In the genomic region with DNA sequence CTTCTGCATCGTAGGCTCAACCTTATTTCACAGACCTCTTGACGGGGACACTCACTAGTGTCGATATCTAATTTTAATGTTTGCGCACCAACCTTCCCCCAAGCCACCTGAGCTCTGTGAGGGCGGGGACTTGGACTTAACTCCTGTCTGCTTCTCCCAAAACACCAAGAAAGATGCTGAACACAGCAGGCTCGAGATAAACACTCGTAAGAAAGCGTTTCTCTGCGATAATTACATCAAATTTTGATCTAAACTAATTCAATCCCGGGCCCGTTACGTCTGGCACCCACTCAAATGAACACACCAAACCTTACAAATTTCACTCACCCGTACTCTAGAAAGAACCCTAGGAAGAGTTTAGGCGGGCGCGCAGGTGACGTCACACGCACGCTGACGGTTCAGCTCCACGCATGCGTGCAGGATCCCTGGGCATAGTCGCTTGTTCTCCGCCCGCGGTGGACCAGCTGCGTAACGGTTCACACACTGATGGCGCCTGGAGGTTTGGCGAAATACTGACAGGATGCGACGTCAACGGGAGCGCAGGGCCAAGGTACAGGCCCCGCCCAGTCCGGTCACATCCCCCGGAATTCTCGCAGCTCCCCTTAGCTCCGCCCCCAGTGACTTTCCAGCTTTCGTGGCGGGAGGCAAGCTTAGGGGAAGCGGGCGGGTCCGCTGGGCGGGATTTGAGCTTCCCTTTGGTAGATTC, we compare ENCODE assay signal across 1 cellular context.
A peak's percentile ranks its signal among the peaks of the same experiment; 100 is the strongest.
TF ChIP-seq lines count a peak whose summit lies in the region.

A gene with protein sequence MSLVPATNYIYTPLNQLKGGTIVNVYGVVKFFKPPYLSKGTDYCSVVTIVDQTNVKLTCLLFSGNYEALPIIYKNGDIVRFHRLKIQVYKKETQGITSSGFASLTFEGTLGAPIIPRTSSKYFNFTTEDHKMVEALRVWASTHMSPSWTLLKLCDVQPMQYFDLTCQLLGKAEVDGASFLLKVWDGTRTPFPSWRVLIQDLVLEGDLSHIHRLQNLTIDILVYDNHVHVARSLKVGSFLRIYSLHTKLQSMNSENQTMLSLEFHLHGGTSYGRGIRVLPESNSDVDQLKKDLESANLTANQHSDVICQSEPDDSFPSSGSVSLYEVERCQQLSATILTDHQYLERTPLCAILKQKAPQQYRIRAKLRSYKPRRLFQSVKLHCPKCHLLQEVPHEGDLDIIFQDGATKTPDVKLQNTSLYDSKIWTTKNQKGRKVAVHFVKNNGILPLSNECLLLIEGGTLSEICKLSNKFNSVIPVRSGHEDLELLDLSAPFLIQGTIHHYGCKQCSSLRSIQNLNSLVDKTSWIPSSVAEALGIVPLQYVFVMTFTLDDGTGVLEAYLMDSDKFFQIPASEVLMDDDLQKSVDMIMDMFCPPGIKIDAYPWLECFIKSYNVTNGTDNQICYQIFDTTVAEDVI (minus strand): TSS at position 359 of the 706 bp plus-strand sequence. CDS start 32,652 bp downstream, outside the sequence.

TF ChIP-seq in K562, 482 proteins besides CTCF, POLR2A, EP300 and RAD21 (continued from another document and continues in another):
- TF ChIP-seq, protein P1, sequence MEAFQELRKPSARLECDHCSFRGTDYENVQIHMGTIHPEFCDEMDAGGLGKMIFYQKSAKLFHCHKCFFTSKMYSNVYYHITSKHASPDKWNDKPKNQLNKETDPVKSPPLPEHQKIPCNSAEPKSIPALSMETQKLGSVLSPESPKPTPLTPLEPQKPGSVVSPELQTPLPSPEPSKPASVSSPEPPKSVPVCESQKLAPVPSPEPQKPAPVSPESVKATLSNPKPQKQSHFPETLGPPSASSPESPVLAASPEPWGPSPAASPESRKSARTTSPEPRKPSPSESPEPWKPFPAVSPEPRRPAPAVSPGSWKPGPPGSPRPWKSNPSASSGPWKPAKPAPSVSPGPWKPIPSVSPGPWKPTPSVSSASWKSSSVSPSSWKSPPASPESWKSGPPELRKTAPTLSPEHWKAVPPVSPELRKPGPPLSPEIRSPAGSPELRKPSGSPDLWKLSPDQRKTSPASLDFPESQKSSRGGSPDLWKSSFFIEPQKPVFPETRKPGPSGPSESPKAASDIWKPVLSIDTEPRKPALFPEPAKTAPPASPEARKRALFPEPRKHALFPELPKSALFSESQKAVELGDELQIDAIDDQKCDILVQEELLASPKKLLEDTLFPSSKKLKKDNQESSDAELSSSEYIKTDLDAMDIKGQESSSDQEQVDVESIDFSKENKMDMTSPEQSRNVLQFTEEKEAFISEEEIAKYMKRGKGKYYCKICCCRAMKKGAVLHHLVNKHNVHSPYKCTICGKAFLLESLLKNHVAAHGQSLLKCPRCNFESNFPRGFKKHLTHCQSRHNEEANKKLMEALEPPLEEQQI (IDR thresholded peaks at IDR 0.05) = peak; percentile 81
- TF ChIP-seq, protein P2, sequence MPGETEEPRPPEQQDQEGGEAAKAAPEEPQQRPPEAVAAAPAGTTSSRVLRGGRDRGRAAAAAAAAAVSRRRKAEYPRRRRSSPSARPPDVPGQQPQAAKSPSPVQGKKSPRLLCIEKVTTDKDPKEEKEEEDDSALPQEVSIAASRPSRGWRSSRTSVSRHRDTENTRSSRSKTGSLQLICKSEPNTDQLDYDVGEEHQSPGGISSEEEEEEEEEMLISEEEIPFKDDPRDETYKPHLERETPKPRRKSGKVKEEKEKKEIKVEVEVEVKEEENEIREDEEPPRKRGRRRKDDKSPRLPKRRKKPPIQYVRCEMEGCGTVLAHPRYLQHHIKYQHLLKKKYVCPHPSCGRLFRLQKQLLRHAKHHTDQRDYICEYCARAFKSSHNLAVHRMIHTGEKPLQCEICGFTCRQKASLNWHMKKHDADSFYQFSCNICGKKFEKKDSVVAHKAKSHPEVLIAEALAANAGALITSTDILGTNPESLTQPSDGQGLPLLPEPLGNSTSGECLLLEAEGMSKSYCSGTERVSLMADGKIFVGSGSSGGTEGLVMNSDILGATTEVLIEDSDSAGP (CRISPR knock-in tag; IDR thresholded peaks at IDR 0.05) = no peak
- TF ChIP-seq TSC22D4 (tag; IDR thresholded peaks at IDR 0.05) (no peak), HLTF (IDR thresholded peaks at IDR 0.05) (0 out of 2 replicates have a peak, but pooled peaks have one; percentile 38), MTF1 (CRISPR knock-in tag; IDR thresholded peaks at IDR 0.05; ENCODE audit: borderline replicate concordance) (no peak), POLR2AphosphoS2 (IDR thresholded peaks at IDR 0.05; ENCODE audit: low read length) (peak; percentile 69; the same call in 1 of the 2 replicates), SP2 (IDR thresholded peaks at IDR 0.05; ENCODE audit: extremely low read depth, low read depth, low read length, poor library complexity, severe bottlenecking) (no peak), YY1 (IDR thresholded peaks at IDR 0.05; ENCODE audit: borderline replicate concordance in 1 of 3, control insufficient read depth in 1 of 3, extremely low read depth in 1 of 3, insufficient read depth in 3 of 3, insufficient read length in 1 of 3, insufficient replicate concordance in 2 of 3, low read depth in 1 of 3, low read length in 2 of 3) (peak; percentile 40 to 87 (median 83)), MEF2D (tag; conservative IDR thresholded peaks at IDR 0.05; ENCODE audit: low read depth) (no peak), GABPB2 (CRISPR knock-in tag; conservative IDR thresholded peaks at IDR 0.05) (no peak), ARNT (IDR thresholded peaks at IDR 0.05) (peak; percentile 61 to 71; a peak in 1 of 4 replicates), MCM3 (IDR thresholded peaks at IDR 0.05) (no peak), PTBP1 (IDR thresholded peaks at IDR 0.05; ENCODE audit: low read depth, low read length) (no peak), BCL6 (CRISPR knock-in tag; IDR thresholded peaks at IDR 0.05) (no peak), PML (IDR thresholded peaks at IDR 0.05; ENCODE audit: low read length) (peak; percentile 91), FOXK2 (conservative IDR thresholded peaks at IDR 0.05 in 1 of 2, IDR thresholded peaks at IDR 0.05 in 1 of 2; ENCODE audit: low read depth in 2 of 2) (peak; percentile 90), SETDB1 (IDR thresholded peaks at IDR 0.05; ENCODE audit: low read length) (no peak), ZNF140 (CRISPR knock-in tag; IDR thresholded peaks at IDR 0.05) (no peak), FOXA3 (CRISPR knock-in tag; conservative IDR thresholded peaks at IDR 0.05 in 1 of 2, IDR thresholded peaks at IDR 0.05 in 1 of 2) (no peak), KDM2B (CRISPR knock-in tag; IDR thresholded peaks at IDR 0.05) (no peak), DMBX1 (CRISPR knock-in tag; IDR thresholded peaks at IDR 0.05; ENCODE audit: borderline replicate concordance) (no peak), ADNP (tag; IDR thresholded peaks at IDR 0.05) (no peak), HSF4 (CRISPR knock-in tag; IDR thresholded peaks at IDR 0.05; ENCODE audit: borderline replicate concordance) (no peak), HDAC8 (tag; IDR thresholded peaks at IDR 0.05) (no peak), NONO (IDR thresholded peaks at IDR 0.05; ENCODE audit: low read depth in 2 of 2, low read length in 1 of 2) (no peak), KLF16 (IDR thresholded peaks at IDR 0.05) (no peak), CBFA2T3 (IDR thresholded peaks at IDR 0.05) (no peak)
- TF ChIP-seq, protein P3, sequence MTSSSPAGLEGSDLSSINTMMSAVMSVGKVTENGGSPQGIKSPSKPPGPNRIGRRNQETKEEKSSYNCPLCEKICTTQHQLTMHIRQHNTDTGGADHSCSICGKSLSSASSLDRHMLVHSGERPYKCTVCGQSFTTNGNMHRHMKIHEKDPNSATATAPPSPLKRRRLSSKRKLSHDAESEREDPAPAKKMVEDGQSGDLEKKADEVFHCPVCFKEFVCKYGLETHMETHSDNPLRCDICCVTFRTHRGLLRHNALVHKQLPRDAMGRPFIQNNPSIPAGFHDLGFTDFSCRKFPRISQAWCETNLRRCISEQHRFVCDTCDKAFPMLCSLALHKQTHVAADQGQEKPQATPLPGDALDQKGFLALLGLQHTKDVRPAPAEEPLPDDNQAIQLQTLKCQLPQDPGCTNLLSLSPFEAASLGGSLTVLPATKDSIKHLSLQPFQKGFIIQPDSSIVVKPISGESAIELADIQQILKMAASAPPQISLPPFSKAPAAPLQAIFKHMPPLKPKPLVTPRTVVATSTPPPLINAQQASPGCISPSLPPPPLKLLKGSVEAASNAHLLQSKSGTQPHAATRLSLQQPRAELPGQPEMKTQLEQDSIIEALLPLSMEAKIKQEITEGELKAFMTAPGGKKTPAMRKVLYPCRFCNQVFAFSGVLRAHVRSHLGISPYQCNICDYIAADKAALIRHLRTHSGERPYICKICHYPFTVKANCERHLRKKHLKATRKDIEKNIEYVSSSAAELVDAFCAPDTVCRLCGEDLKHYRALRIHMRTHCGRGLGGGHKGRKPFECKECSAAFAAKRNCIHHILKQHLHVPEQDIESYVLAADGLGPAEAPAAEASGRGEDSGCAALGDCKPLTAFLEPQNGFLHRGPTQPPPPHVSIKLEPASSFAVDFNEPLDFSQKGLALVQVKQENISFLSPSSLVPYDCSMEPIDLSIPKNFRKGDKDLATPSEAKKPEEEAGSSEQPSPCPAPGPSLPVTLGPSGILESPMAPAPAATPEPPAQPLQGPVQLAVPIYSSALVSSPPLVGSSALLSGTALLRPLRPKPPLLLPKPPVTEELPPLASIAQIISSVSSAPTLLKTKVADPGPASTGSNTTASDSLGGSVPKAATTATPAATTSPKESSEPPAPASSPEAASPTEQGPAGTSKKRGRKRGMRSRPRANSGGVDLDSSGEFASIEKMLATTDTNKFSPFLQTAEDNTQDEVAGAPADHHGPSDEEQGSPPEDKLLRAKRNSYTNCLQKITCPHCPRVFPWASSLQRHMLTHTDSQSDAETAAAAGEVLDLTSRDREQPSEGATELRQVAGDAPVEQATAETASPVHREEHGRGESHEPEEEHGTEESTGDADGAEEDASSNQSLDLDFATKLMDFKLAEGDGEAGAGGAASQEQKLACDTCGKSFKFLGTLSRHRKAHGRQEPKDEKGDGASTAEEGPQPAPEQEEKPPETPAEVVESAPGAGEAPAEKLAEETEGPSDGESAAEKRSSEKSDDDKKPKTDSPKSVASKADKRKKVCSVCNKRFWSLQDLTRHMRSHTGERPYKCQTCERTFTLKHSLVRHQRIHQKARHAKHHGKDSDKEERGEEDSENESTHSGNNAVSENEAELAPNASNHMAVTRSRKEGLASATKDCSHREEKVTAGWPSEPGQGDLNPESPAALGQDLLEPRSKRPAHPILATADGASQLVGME (CRISPR knock-in tag; IDR thresholded peaks at IDR 0.05) = peak; percentile 97
- TF ChIP-seq, protein P4, sequence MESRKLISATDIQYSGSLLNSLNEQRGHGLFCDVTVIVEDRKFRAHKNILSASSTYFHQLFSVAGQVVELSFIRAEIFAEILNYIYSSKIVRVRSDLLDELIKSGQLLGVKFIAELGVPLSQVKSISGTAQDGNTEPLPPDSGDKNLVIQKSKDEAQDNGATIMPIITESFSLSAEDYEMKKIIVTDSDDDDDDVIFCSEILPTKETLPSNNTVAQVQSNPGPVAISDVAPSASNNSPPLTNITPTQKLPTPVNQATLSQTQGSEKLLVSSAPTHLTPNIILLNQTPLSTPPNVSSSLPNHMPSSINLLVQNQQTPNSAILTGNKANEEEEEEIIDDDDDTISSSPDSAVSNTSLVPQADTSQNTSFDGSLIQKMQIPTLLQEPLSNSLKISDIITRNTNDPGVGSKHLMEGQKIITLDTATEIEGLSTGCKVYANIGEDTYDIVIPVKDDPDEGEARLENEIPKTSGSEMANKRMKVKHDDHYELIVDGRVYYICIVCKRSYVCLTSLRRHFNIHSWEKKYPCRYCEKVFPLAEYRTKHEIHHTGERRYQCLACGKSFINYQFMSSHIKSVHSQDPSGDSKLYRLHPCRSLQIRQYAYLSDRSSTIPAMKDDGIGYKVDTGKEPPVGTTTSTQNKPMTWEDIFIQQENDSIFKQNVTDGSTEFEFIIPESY (CRISPR knock-in tag; IDR thresholded peaks at IDR 0.05) = peak; percentile 66; the same call in 1 of the 2 replicates
- TF ChIP-seq, protein P5, sequence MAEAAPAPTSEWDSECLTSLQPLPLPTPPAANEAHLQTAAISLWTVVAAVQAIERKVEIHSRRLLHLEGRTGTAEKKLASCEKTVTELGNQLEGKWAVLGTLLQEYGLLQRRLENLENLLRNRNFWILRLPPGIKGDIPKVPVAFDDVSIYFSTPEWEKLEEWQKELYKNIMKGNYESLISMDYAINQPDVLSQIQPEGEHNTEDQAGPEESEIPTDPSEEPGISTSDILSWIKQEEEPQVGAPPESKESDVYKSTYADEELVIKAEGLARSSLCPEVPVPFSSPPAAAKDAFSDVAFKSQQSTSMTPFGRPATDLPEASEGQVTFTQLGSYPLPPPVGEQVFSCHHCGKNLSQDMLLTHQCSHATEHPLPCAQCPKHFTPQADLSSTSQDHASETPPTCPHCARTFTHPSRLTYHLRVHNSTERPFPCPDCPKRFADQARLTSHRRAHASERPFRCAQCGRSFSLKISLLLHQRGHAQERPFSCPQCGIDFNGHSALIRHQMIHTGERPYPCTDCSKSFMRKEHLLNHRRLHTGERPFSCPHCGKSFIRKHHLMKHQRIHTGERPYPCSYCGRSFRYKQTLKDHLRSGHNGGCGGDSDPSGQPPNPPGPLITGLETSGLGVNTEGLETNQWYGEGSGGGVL (CRISPR knock-in tag; IDR thresholded peaks at IDR 0.05) = no peak
- TF ChIP-seq, protein P6, sequence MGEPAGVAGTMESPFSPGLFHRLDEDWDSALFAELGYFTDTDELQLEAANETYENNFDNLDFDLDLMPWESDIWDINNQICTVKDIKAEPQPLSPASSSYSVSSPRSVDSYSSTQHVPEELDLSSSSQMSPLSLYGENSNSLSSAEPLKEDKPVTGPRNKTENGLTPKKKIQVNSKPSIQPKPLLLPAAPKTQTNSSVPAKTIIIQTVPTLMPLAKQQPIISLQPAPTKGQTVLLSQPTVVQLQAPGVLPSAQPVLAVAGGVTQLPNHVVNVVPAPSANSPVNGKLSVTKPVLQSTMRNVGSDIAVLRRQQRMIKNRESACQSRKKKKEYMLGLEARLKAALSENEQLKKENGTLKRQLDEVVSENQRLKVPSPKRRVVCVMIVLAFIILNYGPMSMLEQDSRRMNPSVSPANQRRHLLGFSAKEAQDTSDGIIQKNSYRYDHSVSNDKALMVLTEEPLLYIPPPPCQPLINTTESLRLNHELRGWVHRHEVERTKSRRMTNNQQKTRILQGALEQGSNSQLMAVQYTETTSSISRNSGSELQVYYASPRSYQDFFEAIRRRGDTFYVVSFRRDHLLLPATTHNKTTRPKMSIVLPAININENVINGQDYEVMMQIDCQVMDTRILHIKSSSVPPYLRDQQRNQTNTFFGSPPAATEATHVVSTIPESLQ (CRISPR knock-in tag; IDR thresholded peaks at IDR 0.05) = no peak
- TF ChIP-seq, protein P7, sequence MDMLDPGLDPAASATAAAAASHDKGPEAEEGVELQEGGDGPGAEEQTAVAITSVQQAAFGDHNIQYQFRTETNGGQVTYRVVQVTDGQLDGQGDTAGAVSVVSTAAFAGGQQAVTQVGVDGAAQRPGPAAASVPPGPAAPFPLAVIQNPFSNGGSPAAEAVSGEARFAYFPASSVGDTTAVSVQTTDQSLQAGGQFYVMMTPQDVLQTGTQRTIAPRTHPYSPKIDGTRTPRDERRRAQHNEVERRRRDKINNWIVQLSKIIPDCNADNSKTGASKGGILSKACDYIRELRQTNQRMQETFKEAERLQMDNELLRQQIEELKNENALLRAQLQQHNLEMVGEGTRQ (CRISPR knock-in tag; IDR thresholded peaks at IDR 0.05) = no peak
